Comparison of ENCODE assay signal across 14 cellular contexts in the genomic region with DNA sequence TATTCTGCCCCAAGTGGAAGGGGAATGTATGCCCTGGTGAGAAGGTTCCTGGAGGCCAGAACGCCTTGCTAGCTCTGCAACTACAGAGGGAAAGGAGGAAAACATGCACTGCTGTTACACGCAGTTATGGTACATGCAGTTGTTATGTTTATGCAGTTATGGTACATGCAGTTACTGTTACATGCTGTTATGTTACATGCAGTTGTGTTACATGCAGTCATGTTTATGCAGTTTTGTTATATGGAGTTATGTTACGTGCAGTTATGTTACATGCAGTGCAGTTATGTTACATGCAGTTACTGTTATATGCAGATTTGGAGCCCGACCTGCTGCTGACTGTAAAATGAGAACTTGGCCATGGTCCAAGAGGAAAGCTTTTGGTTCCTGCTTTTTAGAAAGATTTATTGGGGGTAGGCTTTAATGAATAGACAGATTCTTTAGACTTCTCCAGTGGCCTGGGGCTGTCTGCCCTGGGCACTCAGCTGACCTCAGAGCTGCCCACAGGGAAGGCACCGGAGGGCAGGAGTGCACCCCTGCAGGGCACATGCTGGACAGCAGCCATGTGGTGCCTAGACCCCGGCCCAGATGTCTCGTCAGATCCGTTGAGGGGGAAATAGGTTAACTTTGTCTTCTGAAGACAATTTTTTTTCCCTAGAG.
DNase-seq lines count a peak whose midpoint lies in the region; ATAC-seq, FAIRE-seq and TF ChIP-seq lines count a peak whose summit lies in the region.
"Had no signal": no experiment of that assay in that cellular context is flagged by ENCODE, and none has a peak within 500 bp of the region (broad histone marks: within the 10 kb centered on the region; RNA-seq: fewer than 3 reads in every experiment).

No MANE protein-coding gene starts in this region.

- 43% methylated on average over 4 of the region's 8 CpGs for WGBS in right lobe of liver (ENCODE audit: insufficient coverage, low coverage, low lambda C conversion rate, missing lambda C conversion rate)
- WGBS in HepG2 (ENCODE audit: low lambda C conversion rate), result 90% methylated on average over 5 of the region's 8 CpGs

- in situ Hi-C loops in HepG2 (cut with HindIII; ENCODE audit: extremely low pct_ligation_motif_present, low pct_unique_long_range_greater_than_20kb), result no loop called here

- peaks cover 0 to 10% of the 10 kb centered on the region in 2 donors for H3K36me3 Mint-ChIP-seq in CD4-positive, alpha-beta memory T cell

- no peak for TF ChIP-seq RAD21 in HepG2 (CRISPR knock-in tag; IDR thresholded peaks at IDR 0.05)

- H2AFZ ChIP-seq in HepG2 (ENCODE audit: low read length) (no peak overlapping the region), endothelial cell of umbilical vein (ENCODE audit: low read depth, low read length) (no peak overlapping the region)

- TF ChIP-seq POLR2A in right lobe of liver (IDR thresholded peaks at IDR 0.05) (no peak), HepG2 (IDR thresholded peaks at IDR 0.05; ENCODE audit: insufficient read depth in 1 of 2, low read depth in 2 of 2, low read length in 2 of 2) (no peak), endothelial cell of umbilical vein (IDR thresholded peaks at IDR 0.05; ENCODE audit: low read depth, low read length) (no peak)

- H3K4me1 ChIP-seq in right lobe of liver (no peaks in the 10 kb centered on the region), HepG2 (ENCODE audit: insufficient read depth, low read length) (no peaks in the 10 kb centered on the region), endothelial cell of umbilical vein (ENCODE audit: control insufficient read depth, extremely low read depth, insufficient read depth, low read length) (no peaks in the 10 kb centered on the region)
- H3K4me1 ChIP-seq in CD4-positive, alpha-beta memory T cell (ENCODE audit: insufficient read depth, low read length), result no peaks in the 10 kb centered on the region
- H3K4me1 ChIP-seq: SJCRH30 had no signal

- H3K27me3 Mint-ChIP-seq in CD4-positive, alpha-beta memory T cell, result no peaks in the 10 kb centered on the region

- H3K4me3 ChIP-seq in right lobe of liver, result no peak overlapping the region
- no peak overlapping the region for H3K4me3 ChIP-seq in HepG2 (replicated peaks in 1 of 3; ENCODE audit: insufficient read depth in 1 of 3, low read depth in 2 of 3, low read length in 3 of 3)
- H3K4me3 ChIP-seq in endothelial cell of umbilical vein (replicated peaks in 1 of 3; ENCODE audit: insufficient read depth in 1 of 3, low read depth in 1 of 3, low read length in 3 of 3), result no peak overlapping the region
- no peak overlapping the region for H3K4me3 ChIP-seq in CD4-positive, alpha-beta memory T cell (ENCODE audit: low read length in 2 of 2)
- H3K4me3 ChIP-seq: ovary, SJCRH30 had no signal

- no peaks in the 10 kb centered on the region for H3K27me3 ChIP-seq in right lobe of liver
- no peaks in the 10 kb centered on the region for H3K27me3 ChIP-seq in HepG2 (ENCODE audit: control insufficient read depth in 1 of 2, insufficient read depth in 2 of 2, low read length in 2 of 2)
- H3K27me3 ChIP-seq in endothelial cell of umbilical vein (ENCODE audit: control insufficient read depth in 2 of 2, insufficient read depth in 2 of 2, low read length in 2 of 2), result peaks cover 0 to 1% of the 10 kb centered on the region in 2 experiments
- no peaks in the 10 kb centered on the region for H3K27me3 ChIP-seq in CD4-positive, alpha-beta memory T cell (ENCODE audit: insufficient read depth, low read length)
- H3K27me3 ChIP-seq: ovary, SJCRH30 had no signal

- H3K27ac ChIP-seq in right lobe of liver, result no peak overlapping the region
- no peak overlapping the region for H3K27ac ChIP-seq in HepG2 (ENCODE audit: extremely low read length, insufficient read depth, low read length)
- no peak overlapping the region for H3K27ac ChIP-seq in endothelial cell of umbilical vein (ENCODE audit: insufficient read depth, low read depth, low read length)
- H3K27ac ChIP-seq in CD4-positive, alpha-beta memory T cell (ENCODE audit: low read depth, low read length), result no peak overlapping the region
- H3K27ac ChIP-seq: C4-2B, ovary, SJCRH30 had no signal

- H3K9me3 ChIP-seq in right lobe of liver (no peaks in the 10 kb centered on the region), HepG2 (ENCODE audit: low read length) (no peaks in the 10 kb centered on the region), endothelial cell of umbilical vein (replicated peaks; ENCODE audit: control insufficient read depth, insufficient read depth, low read length) (no peaks in the 10 kb centered on the region)
- no peaks in the 10 kb centered on the region for H3K9me3 ChIP-seq in CD4-positive, alpha-beta memory T cell (ENCODE audit: control insufficient read depth in 1 of 2, low read length in 2 of 2)
- H3K9me3 ChIP-seq: ovary, SJCRH30 had no signal

- CTCF ChIA-PET in HepG2 (lab: Yijun Ruan, JAX; ENCODE audit: low intra/inter-chr PET ratio, low total read pairs), result no interaction called here
- CTCF ChIA-PET in endothelial cell of umbilical vein (lab: Charles Lee), result no interaction called here
- CTCF ChIA-PET in CD4-positive, alpha-beta memory T cell (lab: Charles Lee; ENCODE audit: partially characterized antibody), result no interaction called here

- H3K4me2 ChIP-seq in HepG2 (ENCODE audit: low read depth, low read length) (no peak overlapping the region), endothelial cell of umbilical vein (ENCODE audit: insufficient read depth, low read length) (no peak overlapping the region)

- H3K79me2 ChIP-seq in HepG2 (ENCODE audit: insufficient read depth, low read length), result no peaks in the 10 kb centered on the region
- H3K79me2 ChIP-seq in endothelial cell of umbilical vein (ENCODE audit: control insufficient read depth, insufficient read depth, low read length), result no peaks in the 10 kb centered on the region

- H3K9me3 Mint-ChIP-seq in CD4-positive, alpha-beta memory T cell, result peaks cover 0 to 7% (median 4%) of the 10 kb centered on the region in 8 donors

- H3K9ac ChIP-seq in HepG2 (ENCODE audit: insufficient read depth, low read depth, low read length) (no peak overlapping the region), endothelial cell of umbilical vein (replicated peaks; ENCODE audit: extremely low read depth, insufficient read depth, low read length) (no peak overlapping the region)

- POLR2A ChIA-PET in HepG2 (lab: Yijun Ruan, JAX) (no interaction called here), endothelial cell of umbilical vein (lab: Charles Lee) (no interaction called here)
- POLR2A ChIA-PET in CD4-positive, alpha-beta memory T cell (lab: Charles Lee; ENCODE audit: partially characterized antibody), result no interaction called here

- intact Hi-C loops in right lobe of liver (cut with DNase I) (no loop called here), HepG2 (cut with micrococcal nuclease; ENCODE audit: unreplicated experiment) (no loop called here), endothelial cell of umbilical vein (cut with micrococcal nuclease) (no loop called here)
- intact Hi-C loops in CD4-positive, alpha-beta memory T cell (cut with micrococcal nuclease), result no loop called here

- no peak for TF ChIP-seq EP300 in HepG2 (IDR thresholded peaks at IDR 0.05; ENCODE audit: low read depth in 2 of 2, low read length in 2 of 2)
- TF ChIP-seq EP300 in HepG2 (CRISPR knock-in tag; IDR thresholded peaks at IDR 0.05; ENCODE audit: borderline replicate concordance), result no peak

- no peaks in the 10 kb centered on the region for H4K20me1 ChIP-seq in HepG2 (ENCODE audit: insufficient read depth, low read length)
- no peaks in the 10 kb centered on the region for H4K20me1 ChIP-seq in endothelial cell of umbilical vein (replicated peaks; ENCODE audit: control insufficient read depth, extremely low read depth, insufficient read depth, low read length)

- ATAC-seq in right lobe of liver (peak in 3 of 4 donors; percentile 30 to 53 (median 40)), HepG2 (no peak; the same call in 2 of the 3 replicates), GM18858 (IDR thresholded peaks at IDR 0.05; ENCODE audit: unreplicated experiment) (no peak)

- no peak for TF ChIP-seq CTCF in right lobe of liver (IDR thresholded peaks at IDR 0.05)
- no peak for TF ChIP-seq CTCF in HepG2 (CRISPR knock-in tag; IDR thresholded peaks at IDR 0.05)
- no peak for TF ChIP-seq CTCF in endothelial cell of umbilical vein (IDR thresholded peaks at IDR 0.05; ENCODE audit: extremely low read depth in 1 of 2, insufficient read depth in 1 of 2, low read depth in 1 of 2, low read length in 2 of 2)

- dilution Hi-C loops in endothelial cell of umbilical vein (cut with MboI; ENCODE audit: extremely low pct_ligation_motif_present, low sequenced_read_pairs), result no loop called here

- no TSS peak for BruUV-seq in HepG2 (replicated peaks; lab: Mats Ljungman, UMichigan)
- BruUV-seq in endothelial cell of umbilical vein (replicated peaks; lab: Mats Ljungman, UMichigan), result no TSS peak

- no peak overlapping the region for H3K4me3 Mint-ChIP-seq in CD4-positive, alpha-beta memory T cell

- peaks cover 0 to 3% (median under 1%) of the 10 kb centered on the region in 4 donors for H3K4me1 Mint-ChIP-seq in CD4-positive, alpha-beta memory T cell

- no peaks in the 10 kb centered on the region for H3K9me1 ChIP-seq in endothelial cell of umbilical vein (replicated peaks; ENCODE audit: control insufficient read depth, extremely low read depth, insufficient read depth, low read length)

- H3K27ac Mint-ChIP-seq in CD4-positive, alpha-beta memory T cell, result no peak overlapping the region

- no peak for DNase-seq in right lobe of liver
- DNase-seq in HepG2 (ENCODE audit: low spot score), result no peak
- peak; percentile 47 for DNase-seq in NOMO-1 treated with dmso at 0.1 percent for 144 hours (lab: John Stamatoyannopoulos, UW; ENCODE audit: unreplicated experiment)
- DNase-seq in endothelial cell of umbilical vein (ENCODE audit: low read depth, low spot score), result peak; percentile 27
- DNase-seq in anterior cingulate cortex (lab: John Stamatoyannopoulos, UW), result no peak
- DNase-seq in CD4-positive, alpha-beta memory T cell, result no peak
- no peak for DNase-seq in foreskin melanocyte
- DNase-seq: activated CD4-positive, alpha-beta T cell treated with anti-CD3 and anti-CD28 coated beads for 4 hours; NCI-H146; ovary; stimulated activated CD4-positive, alpha-beta T cell treated with anti-CD3 and anti-CD28 coated beads, Interleukin-4, amount 100 ng/mL, for 24 hours had no signal

- no peaks in the 10 kb centered on the region for H3K36me3 ChIP-seq in right lobe of liver
- no peaks in the 10 kb centered on the region for H3K36me3 ChIP-seq in HepG2 (replicated peaks in 1 of 2; ENCODE audit: control insufficient read depth in 1 of 2, insufficient read depth in 2 of 2, low read length in 2 of 2)
- H3K36me3 ChIP-seq in endothelial cell of umbilical vein (ENCODE audit: control insufficient read depth in 2 of 2, extremely low read depth in 1 of 2, insufficient read depth in 2 of 2, low read length in 2 of 2), result no peaks in the 10 kb centered on the region
- no peaks in the 10 kb centered on the region for H3K36me3 ChIP-seq in CD4-positive, alpha-beta memory T cell (ENCODE audit: insufficient read depth, low read length)
- H3K36me3 ChIP-seq: ovary, SJCRH30 had no signal

- FAIRE-seq in HepG2 (lab: Jason Lieb, UNC), result no peak
- FAIRE-seq in endothelial cell of umbilical vein (lab: Jason Lieb, UNC), result no peak

TF ChIP-seq in HepG2, 621 proteins besides CTCF, POLR2A, EP300 and RAD21 (continues in another document):
- TF ChIP-seq NFKBIZ (CRISPR knock-in tag; IDR thresholded peaks at IDR 0.05), result no peak
- no peak for TF ChIP-seq SMAD3 (CRISPR knock-in tag; IDR thresholded peaks at IDR 0.05)

TF ChIP-seq in endothelial cell of umbilical vein, 7 proteins besides CTCF, POLR2A, EP300 and RAD21 (continues in another document):
- TF ChIP-seq FOS (IDR thresholded peaks at IDR 0.05; ENCODE audit: borderline replicate concordance, insufficient read depth, low read length), result no peak

Comparison
In these comparisons a context has a peak if more than half of its experiments do, and no peak if none do; other contexts are left out.
1. ATAC-seq: peak in right lobe of liver (3 of 4); none in HepG2 (single experiment) and GM18858 (single experiment).
2. DNase-seq: peak in NOMO-1 treated with dmso at 0.1 percent for 144 hours (single experiment) and endothelial cell of umbilical vein (single experiment); none in right lobe of liver (0 of 3), HepG2 (single experiment), anterior cingulate cortex (0 of 58), CD4-positive, alpha-beta memory T cell (0 of 5) and foreskin melanocyte (single experiment).